In the genomic region with DNA sequence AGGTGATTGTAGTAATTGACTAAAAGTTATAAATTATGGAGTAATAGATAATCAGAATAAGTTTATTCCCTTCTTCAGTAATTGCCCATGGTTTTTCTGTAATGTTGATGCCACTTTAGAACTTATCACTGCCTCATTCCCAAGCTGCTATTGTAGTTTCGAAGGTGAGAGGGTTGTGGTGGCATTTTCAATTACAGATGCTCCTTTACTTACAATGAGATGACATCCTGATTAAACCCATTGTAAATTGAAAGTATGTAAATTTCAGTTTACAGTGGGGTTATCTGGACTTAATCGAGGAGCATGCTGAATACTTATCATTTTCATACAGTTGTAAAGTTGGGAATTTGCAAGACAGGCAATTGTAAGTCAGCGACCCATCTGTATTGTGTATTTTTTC, we compare ENCODE assay signal across 10 cellular contexts. TPM values are rescaled to one million over a fixed set of nuclear protein-coding genes. Genes with fewer than 3 reads are reported as not detected.
DNase-seq lines count a peak whose midpoint lies in the region; ATAC-seq, FAIRE-seq and TF ChIP-seq lines count a peak whose summit lies in the region.
"Had no signal": no experiment of that assay in that cellular context is flagged by ENCODE, and none has a peak within 500 bp of the region (broad histone marks: within the 10 kb centered on the region; RNA-seq: fewer than 3 reads in every experiment).

No MANE protein-coding gene starts in this region.

- no peaks in the 10 kb centered on the region for H3K9me3 ChIP-seq in left ventricle myocardium inferior (replicated peaks)
- no peaks in the 10 kb centered on the region for H3K9me3 ChIP-seq in astrocyte (ENCODE audit: insufficient read depth, low read depth, low read length)
- H3K9me3 ChIP-seq in lower lobe of right lung = no peaks in the 10 kb centered on the region

- no peaks in the 10 kb centered on the region for H3K27me3 Mint-ChIP-seq in astrocyte (ENCODE audit: low read depth, unreplicated experiment)
- no peaks in the 10 kb centered on the region for H3K27me3 Mint-ChIP-seq in type B pancreatic cell

- peak overlapping the region; percentile 94 for H3K9ac ChIP-seq in astrocyte (ENCODE audit: low read length)

- intact Hi-C loops in left ventricle myocardium inferior (cut with micrococcal nuclease) (no loop called here), Right ventricle myocardium superior (cut with DNase I) (no loop called here), lower lobe of right lung (cut with DNase I) (no loop called here)

- H3K36me3 Mint-ChIP-seq in astrocyte (ENCODE audit: low read depth, unreplicated experiment) (no peaks in the 10 kb centered on the region), type B pancreatic cell (peaks cover 16% of the 10 kb centered on the region)

- peaks cover 79% of the 10 kb centered on the region for H3K79me2 ChIP-seq in astrocyte (ENCODE audit: insufficient read depth, low read length)

- H3K4me3 Mint-ChIP-seq in astrocyte (ENCODE audit: unreplicated experiment) (peak overlapping the region; percentile 97), type B pancreatic cell (peak overlapping the region; percentile 92)

- H3K4me2 ChIP-seq in astrocyte (ENCODE audit: low read length) = peak overlapping the region; percentile 87

- no peak overlapping the region for H2AFZ ChIP-seq in astrocyte (ENCODE audit: low read depth, low read length)

- H3K27ac Mint-ChIP-seq in astrocyte (ENCODE audit: unreplicated experiment) (no peak overlapping the region), type B pancreatic cell (peak overlapping the region; percentile 91)

- H3K9me3 Mint-ChIP-seq in astrocyte (ENCODE audit: unreplicated experiment) = no peaks in the 10 kb centered on the region
- H3K9me3 Mint-ChIP-seq in type B pancreatic cell = no peaks in the 10 kb centered on the region

- no peak for FAIRE-seq in astrocyte (lab: Jason Lieb, UNC)

- H3K4me1 ChIP-seq in left ventricle myocardium inferior = peaks cover 88% of the 10 kb centered on the region
- peaks cover 29% of the 10 kb centered on the region for H3K4me1 ChIP-seq in astrocyte (ENCODE audit: insufficient read depth, low read length)
- H3K4me1 ChIP-seq in lower lobe of right lung = peaks cover 72% of the 10 kb centered on the region

- no peak overlapping the region for H3K27ac ChIP-seq in left ventricle myocardium inferior (replicated peaks)
- H3K27ac ChIP-seq in astrocyte (ENCODE audit: low read depth, low read length) = no peak overlapping the region
- H3K27ac ChIP-seq in lower lobe of right lung = no peak overlapping the region

- peaks cover 74% of the 10 kb centered on the region for H4K20me1 ChIP-seq in astrocyte (ENCODE audit: insufficient read depth, low read length)

- peaks cover 39% of the 10 kb centered on the region for H3K4me1 Mint-ChIP-seq in astrocyte (ENCODE audit: low read depth, unreplicated experiment)
- H3K4me1 Mint-ChIP-seq in type B pancreatic cell (ENCODE audit: unreplicated experiment) = peaks cover 62% of the 10 kb centered on the region

- TF ChIP-seq CTCF in left ventricle myocardium inferior (IDR thresholded peaks at IDR 0.05; ENCODE audit: borderline replicate concordance) (no peak), astrocyte (IDR thresholded peaks at IDR 0.05; ENCODE audit: insufficient read depth, low read depth, low read length) (no peak), lower lobe of right lung (IDR thresholded peaks at IDR 0.05) (no peak), type B pancreatic cell (conservative IDR thresholded peaks at IDR 0.05) (no peak)

- DNase-seq in left ventricle myocardium inferior = no peak
- no peak for DNase-seq in Right ventricle myocardium superior
- no peak for DNase-seq in astrocyte (ENCODE audit: low read depth)
- DNase-seq in lower lobe of right lung = no peak
- no peak for DNase-seq in type B pancreatic cell (ENCODE audit: extremely low spot score, unreplicated experiment)
- no peak for DNase-seq in dedifferentiated amniotic fluid mesenchymal stem cell (ENCODE audit: extremely low spot score)
- DNase-seq in central memory CD4-positive, alpha-beta T cell = no peak
- no peak for DNase-seq in NCI-H1048 (lab: John Stamatoyannopoulos, UW)
- DNase-seq: NCI-H1092 treated with DMSO at 0.1 percent for 48 hours, T-helper 9 cell had no signal

- H3K36me3 ChIP-seq in left ventricle myocardium inferior (no peaks in the 10 kb centered on the region), astrocyte (ENCODE audit: insufficient read depth, low read length) (no peaks in the 10 kb centered on the region), lower lobe of right lung (no peaks in the 10 kb centered on the region)

- ATAC-seq in Right ventricle myocardium superior (ENCODE audit: poor library complexity) (no peak), lower lobe of right lung (no peak)

- H3K4me3 ChIP-seq in left ventricle myocardium inferior = peak overlapping the region; percentile 88
- peak overlapping the region; percentile 38 for H3K4me3 ChIP-seq in astrocyte (ENCODE audit: insufficient read depth, low read depth, low read length)
- peak overlapping the region; percentile 68 for H3K4me3 ChIP-seq in lower lobe of right lung

- no peaks in the 10 kb centered on the region for H3K27me3 ChIP-seq in left ventricle myocardium inferior (ENCODE audit: low read depth)
- H3K27me3 ChIP-seq in astrocyte (ENCODE audit: insufficient read depth, low read length) = no peaks in the 10 kb centered on the region
- H3K27me3 ChIP-seq in lower lobe of right lung (ENCODE audit: low read depth) = no peaks in the 10 kb centered on the region

RNA-seq across cellular contexts. Expression of gene NDUFV2, which starts 2.9 kb away (rescaled TPM):
- 455 TPM for total RNA-seq in left ventricle myocardium inferior
- total RNA-seq in Right ventricle myocardium superior = 521 TPM
- total RNA-seq in astrocyte = 120 and 128 TPM in 2 replicates
- total RNA-seq in lower lobe of right lung = 108 TPM
- total RNA-seq in type B pancreatic cell (ENCODE audit: low replicate concordance) = 122 and 135 TPM in 2 replicates

RNA-seq across cellular contexts. Expression of gene ANKRD12, which starts 31.2 kb away (rescaled TPM):
- total RNA-seq in left ventricle myocardium inferior (49.3 TPM), Right ventricle myocardium superior (39.9 TPM), astrocyte (24.4 and 28.1 TPM in 2 replicates), lower lobe of right lung (77.7 TPM), type B pancreatic cell (ENCODE audit: low replicate concordance) (28.2 and 38.8 TPM in 2 replicates)

Comparison
In these comparisons a context has a peak if more than half of its experiments do, and no peak if none do; other contexts are left out.
1. H3K4me3 ChIP-seq: peak in every context shown above with its lines; median percentile 88 in left ventricle myocardium inferior; 68 in lower lobe of right lung; 38 in astrocyte.